Comparison of ENCODE assay signal across 10 cellular contexts in genomic region chr11:76769645-76770586, GRCh38. TPM values are rescaled to one million over a fixed set of nuclear protein-coding genes. Genes with fewer than 3 reads are reported as not detected.
DNase-seq lines count a peak whose midpoint lies in the region; ATAC-seq, FAIRE-seq and TF ChIP-seq lines count a peak whose summit lies in the region.
"Had no signal": no experiment of that assay in that cellular context is flagged by ENCODE, and none has a peak within 500 bp of the region (broad histone marks: within the 10 kb centered on the region; RNA-seq: fewer than 3 reads in every experiment).

No MANE protein-coding gene starts in this region.

- ATAC-seq in lower lobe of right lung, result peak in 1 of 2 donors; percentile 29
- peak; percentile 52 for ATAC-seq in upper lobe of right lung
- ATAC-seq in HG03342 (IDR thresholded peaks at IDR 0.05; ENCODE audit: unreplicated experiment), result no peak

- peak overlapping the region; percentile 75 for H3K4me2 ChIP-seq in astrocyte (ENCODE audit: low read length)

- H3K36me3 Mint-ChIP-seq in activated CD4-positive, alpha-beta memory T cell treated with anti-CD3 and anti-CD28 coated beads, Interleukin-2, amount 10 ng/mL, durations not matched to agents 7 days and 5 days (ENCODE audit: low read depth), result no peaks in the 10 kb centered on the region
- H3K36me3 Mint-ChIP-seq in activated CD4-positive, alpha-beta memory T cell treated with anti-CD3 and anti-CD28 coated beads for 36 hours, result no peaks in the 10 kb centered on the region
- H3K36me3 Mint-ChIP-seq in astrocyte (ENCODE audit: low read depth, unreplicated experiment), result peaks cover 3% of the 10 kb centered on the region

- peaks cover 7% of the 10 kb centered on the region for H3K27me3 Mint-ChIP-seq in activated CD4-positive, alpha-beta memory T cell treated with anti-CD3 and anti-CD28 coated beads, Interleukin-2, amount 10 ng/mL, durations not matched to agents 7 days and 5 days
- no peaks in the 10 kb centered on the region for H3K27me3 Mint-ChIP-seq in activated CD4-positive, alpha-beta memory T cell treated with anti-CD3 and anti-CD28 coated beads for 36 hours
- peaks cover 11% of the 10 kb centered on the region for H3K27me3 Mint-ChIP-seq in astrocyte (ENCODE audit: low read depth, unreplicated experiment)

- no peaks in the 10 kb centered on the region for H4K20me1 ChIP-seq in astrocyte (ENCODE audit: insufficient read depth, low read length)

- CTCF ChIA-PET in activated CD4-positive, alpha-beta memory T cell treated with anti-CD3 and anti-CD28 coated beads, Interleukin-2, amount 10 ng/mL, durations not matched to agents 7 days and 5 days (lab: Charles Lee), result interaction anchor here (1.0 kb wide), 1 partner anchor 32 kb away, joined by 3 read pairs; no protein-coding TSS in a partner anchor
- CTCF ChIA-PET in activated CD4-positive, alpha-beta memory T cell treated with anti-CD3 and anti-CD28 coated beads for 36 hours (lab: Charles Lee), result interaction anchor here (1.0 to 1.7 kb wide), 4 partner anchors 29 to 48 kb away, joined by 3 to 8 read pairs (median 5); no protein-coding TSS in a partner anchor

- no peak for DNase-seq in activated CD4-positive, alpha-beta memory T cell treated with anti-CD3 and anti-CD28 coated beads, Interleukin-2, amount 10 ng/mL, durations not matched to agents 7 days and 5 days
- DNase-seq in activated CD4-positive, alpha-beta memory T cell treated with anti-CD3 and anti-CD28 coated beads for 36 hours, result no peak
- DNase-seq in astrocyte (ENCODE audit: low read depth) (peak; percentile 65), lower lobe of right lung (no peak), upper lobe of right lung (peak; percentile 78), C1 segment of cervical spinal cord (lab: John Stamatoyannopoulos, UW) (no peak), NCI-H82 treated with DMSO at 0.1 percent for 48 hours (lab: John Stamatoyannopoulos, UW; ENCODE audit: unreplicated experiment) (no peak)
- DNase-seq: stimulated activated CD4-positive, alpha-beta T cell treated with anti-CD3 and anti-CD28 coated beads, Interleukin-2, amount 100 ng/mL, for 24 hours had no signal

- H3K9ac ChIP-seq in astrocyte (ENCODE audit: low read length), result peak overlapping the region; percentile 68

- H3K4me3 ChIP-seq in astrocyte (ENCODE audit: insufficient read depth, low read depth, low read length) (no peak overlapping the region), lower lobe of right lung (no peak overlapping the region), upper lobe of right lung (no peak overlapping the region)
- H3K4me3 ChIP-seq: HAP-1 had no signal

- H3K27me3 ChIP-seq in astrocyte (ENCODE audit: insufficient read depth, low read length) (no peaks in the 10 kb centered on the region), lower lobe of right lung (ENCODE audit: low read depth) (no peaks in the 10 kb centered on the region), upper lobe of right lung (no peaks in the 10 kb centered on the region)

- no peaks in the 10 kb centered on the region for H3K9me3 Mint-ChIP-seq in activated CD4-positive, alpha-beta memory T cell treated with anti-CD3 and anti-CD28 coated beads, Interleukin-2, amount 10 ng/mL, durations not matched to agents 7 days and 5 days
- H3K9me3 Mint-ChIP-seq in activated CD4-positive, alpha-beta memory T cell treated with anti-CD3 and anti-CD28 coated beads for 36 hours, result no peaks in the 10 kb centered on the region
- H3K9me3 Mint-ChIP-seq in astrocyte (ENCODE audit: unreplicated experiment), result peaks cover 3% of the 10 kb centered on the region

- peaks cover 55% of the 10 kb centered on the region for H3K4me1 Mint-ChIP-seq in activated CD4-positive, alpha-beta memory T cell treated with anti-CD3 and anti-CD28 coated beads, Interleukin-2, amount 10 ng/mL, durations not matched to agents 7 days and 5 days
- peaks cover 30% of the 10 kb centered on the region for H3K4me1 Mint-ChIP-seq in activated CD4-positive, alpha-beta memory T cell treated with anti-CD3 and anti-CD28 coated beads for 36 hours (ENCODE audit: low read depth)
- peaks cover 56% of the 10 kb centered on the region for H3K4me1 Mint-ChIP-seq in astrocyte (ENCODE audit: low read depth, unreplicated experiment)

- H3K27ac Mint-ChIP-seq in activated CD4-positive, alpha-beta memory T cell treated with anti-CD3 and anti-CD28 coated beads, Interleukin-2, amount 10 ng/mL, durations not matched to agents 7 days and 5 days, result peak overlapping the region; percentile 24
- H3K27ac Mint-ChIP-seq in activated CD4-positive, alpha-beta memory T cell treated with anti-CD3 and anti-CD28 coated beads for 36 hours, result no peak overlapping the region
- peak overlapping the region; percentile 85 for H3K27ac Mint-ChIP-seq in astrocyte (ENCODE audit: unreplicated experiment)

- H3K4me3 Mint-ChIP-seq in activated CD4-positive, alpha-beta memory T cell treated with anti-CD3 and anti-CD28 coated beads, Interleukin-2, amount 10 ng/mL, durations not matched to agents 7 days and 5 days, result no peak overlapping the region
- H3K4me3 Mint-ChIP-seq in activated CD4-positive, alpha-beta memory T cell treated with anti-CD3 and anti-CD28 coated beads for 36 hours, result no peak overlapping the region
- no peak overlapping the region for H3K4me3 Mint-ChIP-seq in astrocyte (ENCODE audit: unreplicated experiment)

- no peaks in the 10 kb centered on the region for H3K9me3 ChIP-seq in astrocyte (ENCODE audit: insufficient read depth, low read depth, low read length)
- no peaks in the 10 kb centered on the region for H3K9me3 ChIP-seq in lower lobe of right lung
- no peaks in the 10 kb centered on the region for H3K9me3 ChIP-seq in upper lobe of right lung
- H3K9me3 ChIP-seq: HAP-1 had no signal

- no peak for TF ChIP-seq CTCF in astrocyte (IDR thresholded peaks at IDR 0.05; ENCODE audit: insufficient read depth, low read depth, low read length)
- no peak for TF ChIP-seq CTCF in lower lobe of right lung (IDR thresholded peaks at IDR 0.05)
- TF ChIP-seq CTCF in upper lobe of right lung (IDR thresholded peaks at IDR 0.05), result no peak

- FAIRE-seq in astrocyte (lab: Jason Lieb, UNC), result no peak

- H3K4me1 ChIP-seq in astrocyte (ENCODE audit: insufficient read depth, low read length) (peaks cover 50% of the 10 kb centered on the region), lower lobe of right lung (peaks cover 76% of the 10 kb centered on the region), upper lobe of right lung (peaks cover 61% of the 10 kb centered on the region)
- H3K4me1 ChIP-seq: HAP-1 had no signal

- H2AFZ ChIP-seq in astrocyte (ENCODE audit: low read depth, low read length), result no peak overlapping the region

- no peaks in the 10 kb centered on the region for H3K79me2 ChIP-seq in astrocyte (ENCODE audit: insufficient read depth, low read length)

- H3K36me3 ChIP-seq in astrocyte (ENCODE audit: insufficient read depth, low read length) (no peaks in the 10 kb centered on the region), lower lobe of right lung (no peaks in the 10 kb centered on the region), upper lobe of right lung (no peaks in the 10 kb centered on the region)
- H3K36me3 ChIP-seq: HAP-1 had no signal

- intact Hi-C loops in activated CD4-positive, alpha-beta memory T cell treated with anti-CD3 and anti-CD28 coated beads for 36 hours (cut with micrococcal nuclease), result no loop called here
- intact Hi-C loops in lower lobe of right lung (cut with DNase I), result no loop called here
- intact Hi-C loops in upper lobe of right lung (cut with DNase I), result no loop called here

- POLR2A ChIA-PET in activated CD4-positive, alpha-beta memory T cell treated with anti-CD3 and anti-CD28 coated beads, Interleukin-2, amount 10 ng/mL, durations not matched to agents 7 days and 5 days (lab: Charles Lee), result interaction anchor here (0.9 to 1.8 kb wide), 2 partner anchors 12 to 13 kb away, joined by 3 to 5 read pairs; no protein-coding TSS in a partner anchor
- POLR2A ChIA-PET in activated CD4-positive, alpha-beta memory T cell treated with anti-CD3 and anti-CD28 coated beads for 36 hours (lab: Charles Lee), result no interaction called here

- peak overlapping the region; percentile 83 for H3K27ac ChIP-seq in astrocyte (ENCODE audit: low read depth, low read length)
- H3K27ac ChIP-seq in lower lobe of right lung, result peak overlapping the region; percentile 53
- peak overlapping the region; percentile 55 for H3K27ac ChIP-seq in upper lobe of right lung

RNA-seq across cellular contexts. Expression of gene TSKU, which starts 13.2 kb away (rescaled TPM):
- 1 to 10 TPM in 1 of 2 experiments, under 1 TPM in 1; 0.85 to 1.2 TPM for total RNA-seq in activated CD4-positive, alpha-beta memory T cell treated with anti-CD3 and anti-CD28 coated beads, Interleukin-2, amount 10 ng/mL, durations not matched to agents 7 days and 5 days
- 1 to 10 TPM; 3.8 to 3.9 TPM for total RNA-seq in activated CD4-positive, alpha-beta memory T cell treated with anti-CD3 and anti-CD28 coated beads for 36 hours
- total RNA-seq in astrocyte (57.9 and 69.6 TPM in 2 replicates), lower lobe of right lung (16.3 TPM), upper lobe of right lung (18.1 TPM)

Comparison
In these comparisons a context has a peak if more than half of its experiments do, and no peak if none do; other contexts are left out.
1. DNase-seq: peak in astrocyte (single experiment) and upper lobe of right lung (single experiment); none in activated CD4-positive, alpha-beta memory T cell treated with anti-CD3 and anti-CD28 coated beads, Interleukin-2, amount 10 ng/mL, durations not matched to agents 7 days and 5 days (single experiment), activated CD4-positive, alpha-beta memory T cell treated with anti-CD3 and anti-CD28 coated beads for 36 hours (single experiment), lower lobe of right lung (single experiment), C1 segment of cervical spinal cord (0 of 14) and NCI-H82 treated with DMSO at 0.1 percent for 48 hours (single experiment).
2. Peak in every context shown above with its lines, with median percentiles within 50 percentile points of each other: H3K27ac ChIP-seq.